ENCODE assay signal across 8 cellular contexts in genomic region chr16:90020260-90020837, GRCh38. TPM values are rescaled to one million over a fixed set of nuclear protein-coding genes. Genes with fewer than 3 reads are reported as not detected.
DNase-seq lines count a peak whose midpoint lies in the region; ATAC-seq, FAIRE-seq and TF ChIP-seq lines count a peak whose summit lies in the region.

No MANE protein-coding gene starts in this region.

- no peaks in the 10 kb centered on the region for H3K27me3 ChIP-seq in BJ (ENCODE audit: control insufficient read depth, insufficient read depth, low read length)
- no peaks in the 10 kb centered on the region; a peak in 1 of 5 replicates for H3K27me3 ChIP-seq in K562 (ENCODE audit: control insufficient read depth in 2 of 2, insufficient read depth in 2 of 2, low read length in 2 of 2)
- H3K27me3 ChIP-seq in mesendoderm (ENCODE audit: insufficient read depth, low read length, poor library complexity) = no peaks in the 10 kb centered on the region

- peaks cover 2% of the 10 kb centered on the region; the same call in 1 of the 2 replicates for H3K27me3 Mint-ChIP-seq in HFFc6 (ENCODE audit: insufficient read depth)

- H3K23ac ChIP-seq in mesendoderm (ENCODE audit: low read length) = no peak overlapping the region

- peak overlapping the region; percentile 68 for H3K4me3 ChIP-seq in BJ (ENCODE audit: low read depth, low read length)
- H3K4me3 ChIP-seq in K562 = peak overlapping the region; percentile 67
- no peak overlapping the region for H3K4me3 ChIP-seq in mesendoderm (ENCODE audit: low read length)

- H3K18ac ChIP-seq in mesendoderm (ENCODE audit: low read length) = no peak overlapping the region

- H3K4me1 Mint-ChIP-seq in HFFc6 (ENCODE audit: low read depth) = peaks cover 35% of the 10 kb centered on the region

- H3K27ac Mint-ChIP-seq in HFFc6 = peak overlapping the region; percentile 87

- H2AFZ ChIP-seq in K562 (ENCODE audit: low read depth, low read length) = peak overlapping the region; percentile 89

- H4K5ac ChIP-seq in mesendoderm (ENCODE audit: low read length) = no peak overlapping the region

- TF ChIP-seq RAD21 in K562 (CRISPR knock-in tag; conservative IDR thresholded peaks at IDR 0.05 in 1 of 2, IDR thresholded peaks at IDR 0.05 in 1 of 2) = no peak

- peak overlapping the region; percentile 88 for H3K56ac ChIP-seq in mesendoderm (ENCODE audit: low read length)

- no peak overlapping the region for H2BK120ac ChIP-seq in mesendoderm (ENCODE audit: low read depth, low read length)

- peaks cover 16 to 46% of the 10 kb centered on the region in 2 experiments; a peak in 4 of 5 replicates for H3K4me1 ChIP-seq in K562 (replicated peaks in 1 of 2; ENCODE audit: control insufficient read depth in 2 of 2, insufficient read depth in 2 of 2, low read length in 2 of 2)
- H3K4me1 ChIP-seq in mesendoderm (ENCODE audit: control insufficient read depth, low read depth, low read length) = peaks cover 2% of the 10 kb centered on the region

- in situ Hi-C loops in K562 (cut with MboI) = no loop called here

- no peaks in the 10 kb centered on the region for H3K9me3 ChIP-seq in K562 (replicated peaks; ENCODE audit: control insufficient read depth, insufficient read depth, low read depth, low read length)

- peaks cover 6% of the 10 kb centered on the region for H3K36me3 Mint-ChIP-seq in HFFc6 (ENCODE audit: low read depth)

- FAIRE-seq in K562 (lab: Jason Lieb, UNC) (no peak), RCC 7860 (lab: Jason Lieb, UNC) (no peak)

- no peak overlapping the region for H2AK5ac ChIP-seq in mesendoderm (ENCODE audit: low read length)

- no peaks in the 10 kb centered on the region for H3K9me3 Mint-ChIP-seq in HFFc6

- no peaks in the 10 kb centered on the region for H3K9me1 ChIP-seq in K562 (ENCODE audit: control insufficient read depth, insufficient read depth, low read length)

- H3K9ac ChIP-seq in K562 (ENCODE audit: insufficient read depth in 1 of 2, low read depth in 2 of 2, low read length in 2 of 2) (peak overlapping the region; percentile 72 to 93; a peak in 3 of 4 replicates), mesendoderm (ENCODE audit: low read length) (peak overlapping the region; percentile 43)

- peak overlapping the region; percentile 88 for H3K4me2 ChIP-seq in K562 (ENCODE audit: insufficient read depth, low read length)
- H3K4me2 ChIP-seq in mesendoderm (ENCODE audit: low read length) = peak overlapping the region; percentile 1

- H3K4ac ChIP-seq in mesendoderm (ENCODE audit: low read depth, low read length) = no peak overlapping the region

- WGBS in K562 (ENCODE audit: insufficient coverage, low coverage, missing lambda C conversion rate) = 39% methylated on average over 9 of the region's 9 CpGs
- no CpG with 5 or more reads among the region's 9 CpGs for whole genome bisulfite sequencing in mesendoderm (ENCODE audit: extremely low coverage, insufficient coverage, low lambda C conversion rate)

- ATAC-seq in K562 = no peak
- ATAC-seq in GM21515 (IDR thresholded peaks at IDR 0.05; ENCODE audit: unreplicated experiment) = no peak

- H3K79me2 ChIP-seq in K562 (ENCODE audit: control insufficient read depth, insufficient read depth, low read length) (peaks cover 16% of the 10 kb centered on the region), mesendoderm (ENCODE audit: control insufficient read depth, insufficient read depth, low read length) (no peaks in the 10 kb centered on the region)

- DNase-seq in BJ (ENCODE audit: low read depth) (no peak), HFFc6 (no peak), K562 (ENCODE audit: extremely low read depth in 1 of 4, low spot score in 3 of 4) (no peak), mesendoderm (peak; percentile 45), RCC 7860 (ENCODE audit: low spot score) (no peak), DMS 273 treated with DMSO at 0.1 percent for 48 hours (lab: John Stamatoyannopoulos, UW) (no peak), mucosa of gallbladder (ENCODE audit: low spot score) (no peak)

- no peak overlapping the region for H4K8ac ChIP-seq in mesendoderm (ENCODE audit: low read depth, low read length)

- peak overlapping the region; percentile 65 for H3K27ac ChIP-seq in K562 (ENCODE audit: extremely low read depth, low read depth, low read length)
- H3K27ac ChIP-seq in mesendoderm (ENCODE audit: low read depth, low read length) = no peak overlapping the region

- intact Hi-C loops in K562 (cut with micrococcal nuclease) = no loop called here

- H2BK5ac ChIP-seq in mesendoderm (ENCODE audit: low read length) = no peak overlapping the region

- TSS peak; percentile 43 for BruUV-seq in K562 (replicated peaks; lab: Mats Ljungman, UMichigan)

- no peak overlapping the region for H2BK15ac ChIP-seq in mesendoderm (replicated peaks; ENCODE audit: low read depth)

- POLR2A ChIA-PET in BJ (lab: Charles Lee) = no interaction called here
- POLR2A ChIA-PET in K562 (lab: Yijun Ruan, JAX) = interaction anchor here (0.6 to 1.4 kb wide), 7 partner anchors 13 to 457 kb away, joined by 3 to 5 read pairs (median 3); partner anchors contain the start of gene PRDM7

- H3K4me3 Mint-ChIP-seq in HFFc6 = peak overlapping the region; percentile 84

- no peak for TF ChIP-seq POLR2A in K562 (conservative IDR thresholded peaks at IDR 0.05)

- CTCF ChIA-PET in BJ (lab: Yijun Ruan, JAX) (interaction anchor here (0.6 to 1.5 kb wide), 7 partner anchors 11 to 110 kb away, joined by 3 to 5 read pairs (median 3); no protein-coding TSS in a partner anchor), K562 (lab: Yijun Ruan, JAX; ENCODE audit: low intra/inter-chr PET ratio) (no interaction called here)

- TF ChIP-seq CTCF in BJ (IDR thresholded peaks at IDR 0.05; ENCODE audit: insufficient read depth, low read depth, low read length) (no peak), HFFc6 (IDR thresholded peaks at IDR 0.05) (no peak), K562 (IDR thresholded peaks at IDR 0.05 in 2 of 3, conservative IDR thresholded peaks at IDR 0.05 in 1 of 3; ENCODE audit: insufficient read depth in 2 of 3, low read depth in 1 of 3, low read length in 3 of 3) (no peak)

- TF ChIP-seq EP300 in K562 (IDR thresholded peaks at IDR 0.05; ENCODE audit: low read length) = no peak

- H3K79me1 ChIP-seq in mesendoderm (ENCODE audit: low read length) = no peaks in the 10 kb centered on the region

- no peaks in the 10 kb centered on the region for H4K20me1 ChIP-seq in K562 (replicated peaks; ENCODE audit: control insufficient read depth, insufficient read depth, low read length)

- H3K36me3 ChIP-seq in BJ (ENCODE audit: control insufficient read depth, insufficient read depth, low read length) = no peaks in the 10 kb centered on the region
- H3K36me3 ChIP-seq in K562 (ENCODE audit: control insufficient read depth, insufficient read depth, low read length) = 0 out of 3 replicates have a peak, but pooled peaks cover 5% of the 10 kb centered on the region
- no peaks in the 10 kb centered on the region for H3K36me3 ChIP-seq in mesendoderm (ENCODE audit: control insufficient read depth, insufficient read depth, low read length)

RNA-seq across cellular contexts. Expression of gene DBNDD1, which starts 1.1 kb away (rescaled TPM):
- polyA plus RNA-seq in BJ (2011; rRNA removed) = 3.3 and 4.6 TPM in 2 replicates
- 1.6 and 3.4 TPM in 2 replicates for polyA minus RNA-seq in BJ (2011; rRNA and poly(A)+ RNA removed)
- total RNA-seq in HFFc6 (2021; fragmentation: NEBNext Ultra II Directional; extraction: Animal tissue kit (Norgen Biotek cat#: 25700)) = 1 to 10 TPM; 1.9 to 2.6 (median 2.1) TPM
- total RNA-seq in K562 (2011; cell fraction: chromatin; rRNA removed; ENCODE audit: low replicate concordance) = 2.7 and 9.4 TPM in 2 replicates
- 4.5 and 5.7 TPM in 2 replicates for total RNA-seq in K562 (2011; cell fraction: nucleolus; rRNA removed)
- 4.5 and 5.2 TPM in 2 replicates for total RNA-seq in K562 (2011; cell fraction: nucleoplasm; rRNA removed)
- 5.8 and 8.3 TPM in 2 replicates for total RNA-seq in K562 (2014; rRNA removed)
- 2.8 and 3.2 TPM in 2 replicates for total RNA-seq in K562 (2014; rRNA removed; fragmentation: Illumina TruSeq; extraction: Trizol)
- 4.2 and 4.3 TPM in 2 replicates for total RNA-seq in K562 (2015; rRNA removed; fragmentation: Illumina TruSeq; extraction: Trizol)
- total RNA-seq in K562 (2021) = 12.9 and 13.0 TPM in 2 replicates
- 6.9 and 8.5 TPM in 2 replicates for polyA plus RNA-seq in K562 (2011; rRNA removed)
- polyA plus RNA-seq in K562 (2011; cell fraction: cytosol; rRNA removed) = 14.1 and 24.5 TPM in 2 replicates
- polyA plus RNA-seq in K562 (2011; cell fraction: nucleus; rRNA removed) = 6.8 and 9.1 TPM in 2 replicates
- 8.0 and 13.9 TPM in 2 replicates for polyA plus RNA-seq in K562 (2012)
- polyA plus RNA-seq in K562 (2014; fragmentation: Illumina TruSeq; extraction: Trizol) = 10.9 and 12.9 TPM in 2 replicates
- under 1 TPM; 0.55 to 0.90 TPM for polyA plus RNA-seq in K562 (2014; fragmentation: Nextera tagmentation; extraction: Ambion mirVana)
- 9.5 and 10.8 TPM in 2 replicates for polyA plus RNA-seq in K562 (2014; rRNA removed)
- polyA minus RNA-seq in K562 (2011; rRNA and poly(A)+ RNA removed) = 2.0 and 3.9 TPM in 2 replicates
- polyA minus RNA-seq in K562 (2011; cell fraction: cytosol; rRNA and poly(A)+ RNA removed) = 7.9 and 11.8 TPM in 2 replicates
- 1.6 and 3.0 TPM in 2 replicates for polyA minus RNA-seq in K562 (2011; cell fraction: nucleus; rRNA and poly(A)+ RNA removed)
- polyA plus RNA-seq in mesendoderm (2013, experiment 1 of 2) = 28.4 TPM
- polyA plus RNA-seq in mesendoderm (2013, experiment 2 of 2) = 30.0 TPM
- 21.2 TPM for total RNA-seq in mucosa of gallbladder

RNA-seq across cellular contexts. Expression of gene PRDM7, which starts 56.8 kb away (rescaled TPM):
- not detected in 2 replicates for polyA plus RNA-seq in BJ (2011; rRNA removed)
- polyA minus RNA-seq in BJ (2011; rRNA and poly(A)+ RNA removed) = not detected in 2 replicates
- total RNA-seq in HFFc6 (2021; fragmentation: NEBNext Ultra II Directional; extraction: Animal tissue kit (Norgen Biotek cat#: 25700)) = not detected
- total RNA-seq in K562 (2011; cell fraction: chromatin; rRNA removed; ENCODE audit: low replicate concordance) = not detected in 2 replicates
- not detected in 2 replicates for total RNA-seq in K562 (2011; cell fraction: nucleolus; rRNA removed)
- not detected in 2 replicates for total RNA-seq in K562 (2011; cell fraction: nucleoplasm; rRNA removed)
- total RNA-seq in K562 (2014; rRNA removed) = not detected in 2 replicates
- total RNA-seq in K562 (2014; rRNA removed; fragmentation: Illumina TruSeq; extraction: Trizol) = not detected in 2 replicates
- not detected in 2 replicates for total RNA-seq in K562 (2015; rRNA removed; fragmentation: Illumina TruSeq; extraction: Trizol)
- not detected in 2 replicates for total RNA-seq in K562 (2021)
- not detected in 2 replicates for polyA plus RNA-seq in K562 (2011; rRNA removed)
- polyA plus RNA-seq in K562 (2011; cell fraction: cytosol; rRNA removed) = not detected in 2 replicates
- 0.08 TPM in 1 of 2 replicates, not detected in the other for polyA plus RNA-seq in K562 (2011; cell fraction: nucleus; rRNA removed)
- 0.06 and 0.07 TPM in 2 replicates for polyA plus RNA-seq in K562 (2012)
- polyA plus RNA-seq in K562 (2014; fragmentation: Illumina TruSeq; extraction: Trizol) = not detected in 2 replicates
- polyA plus RNA-seq in K562 (2014; fragmentation: Nextera tagmentation; extraction: Ambion mirVana) = not detected
- not detected in 2 replicates for polyA plus RNA-seq in K562 (2014; rRNA removed)
- polyA minus RNA-seq in K562 (2011; rRNA and poly(A)+ RNA removed) = not detected in 2 replicates
- polyA minus RNA-seq in K562 (2011; cell fraction: cytosol; rRNA and poly(A)+ RNA removed) = not detected in 2 replicates
- polyA minus RNA-seq in K562 (2011; cell fraction: nucleus; rRNA and poly(A)+ RNA removed) = not detected in 2 replicates
- not detected for polyA plus RNA-seq in mesendoderm (2013, experiment 1 of 2)
- polyA plus RNA-seq in mesendoderm (2013, experiment 2 of 2) = not detected
- total RNA-seq in mucosa of gallbladder = not detected
